ENCODE assay signal across 24 cellular contexts in the genomic region with DNA sequence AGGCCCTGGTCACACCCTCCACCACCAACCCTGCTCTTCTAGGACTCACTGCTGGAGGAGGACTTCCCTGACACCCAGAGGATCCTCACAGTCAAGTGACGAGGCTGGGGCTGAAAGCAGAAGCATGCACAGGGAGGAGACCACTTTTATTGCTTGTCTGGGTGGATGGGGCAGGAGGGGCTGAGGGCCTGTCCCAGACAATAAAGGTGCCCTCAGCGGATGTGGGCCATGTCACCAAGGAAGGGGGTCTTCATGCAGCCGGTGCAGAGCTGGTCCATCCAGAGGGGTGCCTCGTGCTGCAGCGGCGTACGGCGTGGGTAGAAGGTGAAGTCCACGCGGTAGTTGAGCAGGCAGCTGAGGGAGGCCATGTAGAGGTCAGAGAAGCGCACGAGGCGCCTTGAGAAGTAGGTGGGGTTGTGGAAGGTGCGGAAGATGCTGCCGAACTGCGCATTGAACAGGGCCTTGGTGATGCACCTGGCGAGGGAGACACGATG. TPM values are rescaled to one million over a fixed set of nuclear protein-coding genes. Genes with fewer than 3 reads are reported as not detected.
DNase-seq lines count a peak whose midpoint lies in the region; ATAC-seq and TF ChIP-seq lines count a peak whose summit lies in the region.
"Had no signal": no experiment of that assay in that cellular context is flagged by ENCODE, and none has a peak within 500 bp of the region (broad histone marks: within the 10 kb centered on the region; RNA-seq: fewer than 3 reads in every experiment).

No MANE protein-coding gene starts in this region.

- POLR2A ChIA-PET in PC-3 (lab: Charles Lee; ENCODE audit: unreplicated experiment), result no interaction called here

- H3K27me3 ChIP-seq in PC-3 (ENCODE audit: low read length) (no peaks in the 10 kb centered on the region), left lung (no peaks in the 10 kb centered on the region)
- H3K27me3 ChIP-seq: right lobe of liver, stomach had no signal

- H3K27ac ChIP-seq in PC-3 (ENCODE audit: low read length) (no peak overlapping the region), epithelial cell of prostate (peak overlapping the region; percentile 90), left lung (peak overlapping the region; percentile 54 to 81), temporal lobe (ENCODE audit: low read depth, low read length) (peak overlapping the region; percentile 52)
- H3K27ac ChIP-seq: right lobe of liver had no signal

- no peaks in the 10 kb centered on the region for H3K79me2 ChIP-seq in PC-3 (ENCODE audit: low read length)

- no peak for DNase-seq in PC-3
- DNase-seq in epithelial cell of prostate (ENCODE audit: low read depth, low spot score), result no peak
- no peak for DNase-seq in left lung
- no peak for DNase-seq in ecto neural progenitor cell (ENCODE audit: low spot score)
- no peak for DNase-seq in Ammon's horn (ENCODE audit: low spot score)
- no peak for DNase-seq in NCI-H2107 (lab: John Stamatoyannopoulos, UW)
- DNase-seq: activated naive CD8-positive, alpha-beta T cell treated with anti-CD3 and anti-CD28 coated beads, Interleukin-2, amount 50 U/mL, for 24 hours; COR-L47; effector CD4-positive, alpha-beta T cell; HFFc6; hippocampal formation; Kasumi-1; NCI-H1417 treated with DMSO at 0.1 percent for 48 hours; NCI-H2171; NCI-H82; stimulated activated CD4-positive, alpha-beta T cell treated with anti-CD3 and anti-CD28 coated beads, Interleukin-1b, Interleukin-23, amount 100 ng/mL, for 48 hours; stomach; T1000 had no signal

- CTCF ChIA-PET in PC-3 (lab: Charles Lee), result no interaction called here

- TF ChIP-seq CTCF in PC-3 (conservative IDR thresholded peaks at IDR 0.05; ENCODE audit: low read depth, low read length) (no peak), left lung (IDR thresholded peaks at IDR 0.05) (no peak)

- H3K4me2 ChIP-seq in PC-3 (ENCODE audit: low read length), result no peak overlapping the region
- H3K4me2 ChIP-seq: SK-N-SH had no signal

- H3F3A ChIP-seq in PC-3 (ENCODE audit: low read length, unreplicated experiment), result no peaks in the 10 kb centered on the region

- no peaks in the 10 kb centered on the region for H4K20me1 ChIP-seq in PC-3 (ENCODE audit: low read length)

- intact Hi-C loops in PC-3 (cut with micrococcal nuclease), result no loop called here
- intact Hi-C loops in left lung (cut with DNase I), result no loop called here

- peaks cover 18% of the 10 kb centered on the region for H3K36me3 ChIP-seq in PC-3 (ENCODE audit: low read depth, low read length)
- H3K36me3 ChIP-seq in left lung, result peaks cover 0 to 83% of the 10 kb centered on the region in 2 donors
- H3K36me3 ChIP-seq: right lobe of liver had no signal

- H3K9me3 ChIP-seq in PC-3 (ENCODE audit: low read length) (no peaks in the 10 kb centered on the region), left lung (no peaks in the 10 kb centered on the region)
- H3K9me3 ChIP-seq: mucosa of descending colon, right lobe of liver, SK-N-SH, stomach had no signal

- H3K4me1 ChIP-seq in PC-3 (ENCODE audit: insufficient read depth, low read length), result no peaks in the 10 kb centered on the region
- peaks cover 32 to 35% of the 10 kb centered on the region in 2 donors for H3K4me1 ChIP-seq in left lung
- H3K4me1 ChIP-seq: right lobe of liver had no signal

- H3K9me2 ChIP-seq in PC-3 (replicated peaks; ENCODE audit: low read length), result no peaks in the 10 kb centered on the region
- H3K9me2 ChIP-seq: SK-N-SH had no signal

- ATAC-seq in PC-3, result no peak
- no peak for ATAC-seq in left lung
- ATAC-seq in HG03108 (IDR thresholded peaks at IDR 0.05; ENCODE audit: unreplicated experiment), result no peak
- ATAC-seq: activated naive CD8-positive, alpha-beta T cell treated with anti-CD3 and anti-CD28 coated beads, Interleukin-2, amount 50 U/mL, for 24 hours; mucosa of descending colon had no signal

- H3K4me3 ChIP-seq in PC-3 (ENCODE audit: low read length) (no peak overlapping the region), left lung (no peak overlapping the region)
- H3K4me3 ChIP-seq: mucosa of descending colon, right lobe of liver, stomach had no signal

- H3K9ac ChIP-seq in PC-3 (ENCODE audit: low read length), result no peak overlapping the region
- H3K9ac ChIP-seq: SK-N-SH had no signal

- no peak overlapping the region for H2AFZ ChIP-seq in PC-3 (ENCODE audit: low read length)

- BruUV-seq in PC-3 (replicated peaks; lab: Mats Ljungman, UMichigan), result TSS peak; percentile 49

RNA-seq across cellular contexts. Expression of a gene that starts 9.4 kb away (rescaled TPM):
- 229 and 263 TPM in 2 replicates for total RNA-seq in PC-3 (2014; rRNA removed)
- total RNA-seq in left lung, result 10 to 100 TPM; 81.8 to 83.1 TPM
- total RNA-seq in temporal lobe, result 52.1 TPM

RNA-seq across cellular contexts. Expression of a gene that starts 12.1 kb away (rescaled TPM):
- total RNA-seq in PC-3 (2014; rRNA removed) (14.5 and 26.1 TPM in 2 replicates), left lung (10 to 100 TPM; 19.0 to 20.4 TPM), temporal lobe (1.2 TPM)

RNA-seq across cellular contexts. Expression of a gene that starts 29.2 kb away (rescaled TPM):
- 0.33 TPM in 1 of 2 replicates, not detected in the other for total RNA-seq in PC-3 (2014; rRNA removed)
- total RNA-seq in left lung, result 100 to 1,000 TPM; 122 to 334 TPM
- total RNA-seq in temporal lobe, result 5.9 TPM
- total RNA-seq: G401, HFFc6 had no signal

Comparison
In these comparisons a context has a peak if more than half of its experiments do, and no peak if none do; other contexts are left out.
1. RNA of a gene that starts 29.2 kb away (total RNA-seq): 122 to 334 TPM in left lung; 5.9 TPM in temporal lobe (single experiment) and 0.33 TPM in PC-3; every median in the first group is over 10 times any median in the second.